Comparison of ENCODE assay signal across 8 cellular contexts in genomic region chr13:32284927-32285632, GRCh38. TPM values are rescaled to one million over a fixed set of nuclear protein-coding genes. Genes with fewer than 3 reads are reported as not detected.
DNase-seq lines count a peak whose midpoint lies in the region; ATAC-seq, FAIRE-seq and TF ChIP-seq lines count a peak whose summit lies in the region.

No MANE protein-coding gene starts in this region.

- H3K79me2 ChIP-seq in PC-3 (ENCODE audit: low read length) = no peaks in the 10 kb centered on the region

- POLR2A ChIA-PET in PC-3 (lab: Charles Lee; ENCODE audit: unreplicated experiment) = no interaction called here

- H4K20me1 ChIP-seq in PC-3 (ENCODE audit: low read length) = no peaks in the 10 kb centered on the region

- TF ChIP-seq CTCF in PC-3 (conservative IDR thresholded peaks at IDR 0.05; ENCODE audit: low read depth, low read length) (no peak), epithelial cell of proximal tubule (conservative IDR thresholded peaks at IDR 0.05; ENCODE audit: low read depth, low read length) (no peak), upper lobe of left lung (IDR thresholded peaks at IDR 0.05) (no peak)

- WGBS in upper lobe of left lung, 2 donors = 27 to 48% methylated on average over 6 of the region's 6 CpGs

- H3K9me3 ChIP-seq in PC-3 (ENCODE audit: low read length) = no peaks in the 10 kb centered on the region
- no peaks in the 10 kb centered on the region for H3K9me3 ChIP-seq in upper lobe of left lung

- no peaks in the 10 kb centered on the region for H3K9me2 ChIP-seq in PC-3 (replicated peaks; ENCODE audit: low read length)

- peak overlapping the region; percentile 69; the same call in 1 of the 2 replicates for H2AFZ ChIP-seq in PC-3 (ENCODE audit: low read length)

- no TSS peak for BruUV-seq in PC-3 (replicated peaks; lab: Mats Ljungman, UMichigan)

- peak overlapping the region; percentile 64 for H3K4me2 ChIP-seq in PC-3 (ENCODE audit: low read length)

- no peak overlapping the region for H3K9ac ChIP-seq in PC-3 (ENCODE audit: low read length)

- peak; percentile 82 for DNase-seq in PC-3
- peak; percentile 81 for DNase-seq in epithelial cell of proximal tubule (ENCODE audit: low read depth)
- peak; percentile 1 for DNase-seq in midbrain (lab: John Stamatoyannopoulos, UW)
- no peak for DNase-seq in upper lobe of left lung
- no peak for DNase-seq in stimulated activated CD4-positive, alpha-beta T cell treated with anti-CD3 and anti-CD28 coated beads, Interleukin-15, amount 100 ng/mL, for 24 hours
- no peak for DNase-seq in H54 (ENCODE audit: insufficient read length, low spot score)
- DNase-seq in NAMALWA (ENCODE audit: low spot score) = no peak

- H3K27me3 ChIP-seq in PC-3 (ENCODE audit: low read length) (no peaks in the 10 kb centered on the region), upper lobe of left lung (no peaks in the 10 kb centered on the region)

- no peaks in the 10 kb centered on the region for H3F3A ChIP-seq in PC-3 (ENCODE audit: low read length, unreplicated experiment)

- H3K4me1 ChIP-seq in PC-3 (ENCODE audit: insufficient read depth, low read length) (peaks cover 12% of the 10 kb centered on the region; the same call in 1 of the 2 replicates), upper lobe of left lung (peaks cover 7 to 14% (median 7%) of the 10 kb centered on the region in 4 donors)

- TF ChIP-seq EP300 in upper lobe of left lung (IDR thresholded peaks at IDR 0.05) = no peak

- intact Hi-C loops in PC-3 (cut with micrococcal nuclease) = no loop called here

- CTCF ChIA-PET in PC-3 (lab: Charles Lee) = no interaction called here

- H3K36me3 ChIP-seq in PC-3 (ENCODE audit: low read depth, low read length) (no peaks in the 10 kb centered on the region), upper lobe of left lung (peaks cover 0 to 29% (median under 1%) of the 10 kb centered on the region in 4 donors)

- peak overlapping the region; percentile 16; the same call in 1 of the 2 replicates for H3K4me3 ChIP-seq in PC-3 (ENCODE audit: low read length)
- H3K4me3 ChIP-seq in epithelial cell of proximal tubule (ENCODE audit: low read depth, low read length) = no peak overlapping the region
- no peak overlapping the region for H3K4me3 ChIP-seq in upper lobe of left lung

- no peak for FAIRE-seq in H54 (lab: Jason Lieb, UNC)

- no peak for TF ChIP-seq POLR2A in upper lobe of left lung (IDR thresholded peaks at IDR 0.05)
- TF ChIP-seq POLR2A in H54 (IDR thresholded peaks at IDR 0.05; ENCODE audit: low read depth, low read length) = no peak

- peak; percentile 33; the same call in 1 of the 2 replicates for ATAC-seq in PC-3
- ATAC-seq in upper lobe of left lung (ENCODE audit: low FRiP score in 2 of 2) = no peak
- no peak for ATAC-seq in GM21717 (IDR thresholded peaks at IDR 0.05; ENCODE audit: unreplicated experiment)

- no peak overlapping the region for H3K27ac ChIP-seq in PC-3 (ENCODE audit: low read length)
- peak overlapping the region in 3 of 4 donors; percentile 12 to 68 (median 66) for H3K27ac ChIP-seq in upper lobe of left lung

RNA-seq across cellular contexts. Expression of gene ZAR1L, which starts 30.1 kb away (rescaled TPM):
- not detected in 2 replicates for total RNA-seq in PC-3 (2014; rRNA removed)
- total RNA-seq in epithelial cell of proximal tubule = not detected in 2 replicates
- total RNA-seq in upper lobe of left lung = not detected

RNA-seq across cellular contexts. Expression of gene BRCA2, which starts 30.2 kb away (rescaled TPM):
- total RNA-seq in PC-3 (2014; rRNA removed) (9.1 and 16.8 TPM in 2 replicates), epithelial cell of proximal tubule (7.6 and 10.1 TPM in 2 replicates), upper lobe of left lung (1 to 10 TPM; 2.6 to 9.4 (median 3.8) TPM)

Comparison
In these comparisons a context has a peak if more than half of its experiments do, and no peak if none do; other contexts are left out.
1. DNase-seq: peak in PC-3 (single experiment), epithelial cell of proximal tubule (single experiment) and midbrain (single experiment); none in upper lobe of left lung (0 of 2), stimulated activated CD4-positive, alpha-beta T cell treated with anti-CD3 and anti-CD28 coated beads, Interleukin-15, amount 100 ng/mL, for 24 hours (single experiment), H54 (single experiment) and NAMALWA (single experiment).